In genomic region chr13:85528578-85529215, GRCh38 we compare ENCODE assay signal across 11 cellular contexts.
A peak's percentile ranks its signal among the peaks of the same experiment; 100 is the strongest.
DNase-seq lines count a peak whose midpoint lies in the region; FAIRE-seq and TF ChIP-seq lines count a peak whose summit lies in the region.
"Had no signal": no experiment of that assay in that cellular context is flagged by ENCODE, and none has a peak within 500 bp of the region (broad histone marks: within the 10 kb centered on the region; RNA-seq: fewer than 3 reads in every experiment).

No MANE protein-coding gene starts in this region.

- peak; percentile 96 for FAIRE-seq in H54 (lab: Jason Lieb, UNC)
- FAIRE-seq: G401.6 had no signal

- DNase-seq in H54 (ENCODE audit: insufficient read length, low spot score): no peak
- peak; percentile 11 to 42 for DNase-seq in SW 1271 (lab: John Stamatoyannopoulos, UW)
- DNase-seq in fibroblast of the conjunctiva (ENCODE audit: low read depth): peak; percentile 44
- peak in 8 of 49 donors; percentile 4 to 38 (median 13) for DNase-seq in substantia nigra (lab: John Stamatoyannopoulos, UW)
- DNase-seq in NCI-H187 (lab: John Stamatoyannopoulos, UW): no peak
- no peak for DNase-seq in stimulated activated CD4-positive, alpha-beta T cell treated with anti-CD3 and anti-CD28 coated beads, Interleukin-4, amount 100 ng/mL, for 24 hours
- no peak for DNase-seq in effector CD8-positive, alpha-beta T cell (lab: John Stamatoyannopoulos, UW)
- DNase-seq: H7, testis had no signal

- peak overlapping the region; percentile 35 for H3K27ac ChIP-seq in substantia nigra (ENCODE audit: low read depth, low read length, poor library complexity, severe bottlenecking)
- H3K27ac ChIP-seq: parathyroid adenoma, testis had no signal

- TF ChIP-seq POLR2A in H54 (IDR thresholded peaks at IDR 0.05; ENCODE audit: low read depth, low read length): no peak

Comparison
In these comparisons a context has a peak if more than half of its experiments do, and no peak if none do; other contexts are left out.
1. DNase-seq: peak in SW 1271 (2 of 2) and fibroblast of the conjunctiva (single experiment); none in H54 (single experiment), NCI-H187 (0 of 2), stimulated activated CD4-positive, alpha-beta T cell treated with anti-CD3 and anti-CD28 coated beads, Interleukin-4, amount 100 ng/mL, for 24 hours (single experiment) and effector CD8-positive, alpha-beta T cell (single experiment).